Comparison of ENCODE assay signal across 1 cellular context in the genomic region with DNA sequence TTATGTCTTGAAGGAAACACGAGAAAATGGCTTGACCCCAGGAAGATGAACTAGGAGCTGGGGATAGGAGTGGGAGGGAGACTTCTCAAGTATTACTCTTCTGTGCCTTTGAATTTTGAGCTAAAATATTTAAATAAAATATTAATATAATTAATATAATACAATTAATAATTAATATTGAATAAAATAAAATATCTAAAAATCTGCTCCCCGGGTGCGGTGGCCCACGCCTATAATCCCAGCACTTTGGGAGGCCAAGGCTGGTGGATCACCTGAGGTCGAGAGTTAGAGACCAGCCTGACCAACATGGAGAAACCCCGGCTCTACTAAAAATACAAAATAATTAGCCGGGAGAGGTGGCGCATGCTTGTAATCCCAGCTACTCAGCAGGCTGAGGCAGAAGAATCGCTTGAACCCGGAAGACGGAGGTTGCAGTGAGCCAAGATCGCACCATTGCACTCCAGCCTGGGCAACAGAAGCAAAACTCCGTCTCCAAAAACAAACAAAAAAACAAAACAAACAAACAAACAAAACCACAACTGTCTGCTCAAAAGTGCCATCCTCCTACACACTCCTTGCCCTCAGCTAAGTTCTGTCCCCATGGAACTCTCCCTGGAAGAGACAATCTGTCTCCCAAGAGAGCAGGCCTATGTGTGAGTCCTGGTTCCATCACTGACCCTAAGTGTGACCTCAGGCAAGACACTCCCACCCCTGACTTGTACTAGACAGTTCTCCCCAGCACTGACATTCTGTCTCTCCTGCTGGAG.
TF ChIP-seq lines count a peak whose summit lies in the region.

No MANE protein-coding gene starts in this region.

TF ChIP-seq in HepG2, 621 proteins besides CTCF, POLR2A, EP300 and RAD21:
- 0 out of 2 replicates have a peak, but pooled peaks have one; percentile 27 for TF ChIP-seq EED (CRISPR knock-in tag; IDR thresholded peaks at IDR 0.05)
- peak; percentile 10 for TF ChIP-seq TEAD3 (CRISPR knock-in tag; optimal IDR thresholded peaks at IDR 0.05; ENCODE audit: borderline replicate concordance)
- TF ChIP-seq SP5 (CRISPR knock-in tag; IDR thresholded peaks at IDR 0.05; ENCODE audit: borderline replicate concordance, low read depth): no peak
- no peak for TF ChIP-seq ZNF530 (CRISPR knock-in tag; IDR thresholded peaks at IDR 0.05; ENCODE audit: low read depth)
